Comparison of ENCODE assay signal across 13 cellular contexts in the genomic region with DNA sequence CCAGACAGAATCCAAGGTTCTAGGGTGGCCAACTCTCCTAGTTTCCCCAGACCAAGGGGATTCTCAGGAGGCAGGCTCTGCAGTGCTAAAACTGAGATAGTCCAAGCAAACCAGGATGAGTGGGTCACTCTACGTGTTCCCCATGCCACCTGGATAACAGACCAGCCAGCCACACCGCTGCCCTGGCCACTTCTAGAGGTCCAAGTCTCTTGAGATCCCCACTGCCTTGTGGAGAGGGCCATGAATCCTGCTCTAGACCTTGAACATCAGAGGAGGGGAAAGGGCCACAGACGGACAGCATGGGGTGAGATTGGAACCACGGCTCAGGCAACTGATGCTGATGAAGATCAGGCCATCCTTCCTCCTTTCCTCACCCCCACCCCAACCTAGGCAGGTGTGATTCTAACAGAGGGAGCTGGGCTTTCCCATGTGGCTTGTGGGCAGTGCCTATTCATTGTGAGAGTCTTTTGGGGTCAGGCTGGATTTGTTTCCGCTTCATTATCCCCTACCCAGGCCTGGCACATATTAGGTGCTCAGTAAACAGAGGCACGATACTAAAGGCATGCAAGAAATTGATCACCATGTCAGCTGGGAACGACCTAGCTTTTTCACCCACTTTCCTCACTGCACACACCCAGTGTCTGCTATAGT.
DNase-seq lines count a peak whose midpoint lies in the region; ATAC-seq and FAIRE-seq lines count a peak whose summit lies in the region.
"Had no signal": no experiment of that assay in that cellular context is flagged by ENCODE, and none has a peak within 500 bp of the region (broad histone marks: within the 10 kb centered on the region; RNA-seq: fewer than 3 reads in every experiment).

No MANE protein-coding gene starts in this region.

- DNase-seq in activated CD4-positive, alpha-beta T cell treated with anti-CD3 and anti-CD28 coated beads for 48 hours, result peak; percentile 28
- DNase-seq in activated CD4-positive, alpha-beta T cell treated with anti-CD3 and anti-CD28 coated beads for 4 hours, result no peak
- DNase-seq in stimulated activated CD8-positive, alpha-beta memory T cell treated with anti-CD3 and anti-CD28 coated beads, Interleukin-15, amount 100 ng/mL, for 48 hours (ENCODE audit: low read depth in 2 of 2), result peak; percentile 26 to 31
- no peak for DNase-seq in MV-4-11 (lab: John Stamatoyannopoulos, UW)
- no peak for DNase-seq in urothelium cell line (ENCODE audit: low spot score)
- DNase-seq: Caco-2; effector memory CD8-positive, alpha-beta T cell; thyroid gland had no signal

- ATAC-seq in GM19467 (IDR thresholded peaks at IDR 0.05; ENCODE audit: unreplicated experiment) (peak; percentile 51), HG03354 (IDR thresholded peaks at IDR 0.05; ENCODE audit: poor library complexity, severe bottlenecking, unreplicated experiment) (peak; percentile 72), HG02623 (IDR thresholded peaks at IDR 0.05; ENCODE audit: unreplicated experiment) (no peak)
- ATAC-seq: effector memory CD8-positive, alpha-beta T cell had no signal

- no peak for FAIRE-seq in urothelium cell line (lab: Jason Lieb, UNC)
- FAIRE-seq: A204.1, keratinocyte had no signal

Comparison
In these comparisons a context has a peak if more than half of its experiments do, and no peak if none do; other contexts are left out.
1. DNase-seq: peak in activated CD4-positive, alpha-beta T cell treated with anti-CD3 and anti-CD28 coated beads for 48 hours (single experiment) and stimulated activated CD8-positive, alpha-beta memory T cell treated with anti-CD3 and anti-CD28 coated beads, Interleukin-15, amount 100 ng/mL, for 48 hours (2 of 2); none in activated CD4-positive, alpha-beta T cell treated with anti-CD3 and anti-CD28 coated beads for 4 hours (0 of 2), MV-4-11 (single experiment) and urothelium cell line (single experiment).